In the genomic region with DNA sequence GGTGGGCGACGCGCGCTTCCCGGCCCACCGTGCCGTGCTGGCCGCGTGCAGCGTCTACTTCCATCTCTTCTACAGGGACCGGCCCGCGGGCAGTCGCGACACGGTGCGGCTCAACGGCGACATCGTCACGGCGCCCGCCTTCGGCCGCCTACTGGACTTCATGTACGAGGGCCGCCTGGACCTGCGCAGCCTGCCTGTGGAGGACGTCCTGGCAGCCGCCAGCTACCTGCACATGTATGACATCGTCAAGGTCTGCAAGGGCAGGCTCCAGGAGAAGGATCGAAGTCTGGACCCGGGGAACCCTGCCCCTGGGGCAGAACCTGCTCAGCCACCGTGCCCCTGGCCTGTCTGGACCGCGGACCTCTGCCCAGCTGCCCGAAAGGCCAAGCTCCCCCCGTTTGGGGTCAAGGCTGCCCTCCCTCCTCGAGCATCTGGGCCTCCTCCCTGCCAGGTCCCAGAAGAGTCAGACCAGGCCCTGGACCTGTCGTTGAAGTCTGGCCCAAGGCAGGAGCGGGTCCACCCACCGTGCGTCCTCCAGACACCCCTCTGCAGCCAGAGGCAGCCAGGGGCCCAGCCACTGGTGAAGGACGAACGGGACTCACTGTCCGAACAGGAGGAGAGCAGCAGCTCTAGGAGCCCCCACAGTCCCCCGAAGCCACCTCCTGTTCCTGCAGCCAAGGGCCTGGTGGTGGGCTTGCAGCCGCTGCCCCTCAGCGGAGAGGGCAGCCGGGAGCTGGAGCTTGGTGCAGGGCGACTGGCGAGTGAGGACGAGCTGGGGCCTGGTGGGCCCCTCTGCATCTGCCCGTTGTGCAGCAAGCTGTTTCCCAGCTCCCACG, we compare ENCODE assay signal across 1 cellular context.
TF ChIP-seq lines count a peak whose summit lies in the region.

No MANE protein-coding gene starts in this region.

TF ChIP-seq in HepG2, 621 proteins besides CTCF, POLR2A, EP300 and RAD21 (continued from another document and continues in another):
- TF ChIP-seq, protein P1, sequence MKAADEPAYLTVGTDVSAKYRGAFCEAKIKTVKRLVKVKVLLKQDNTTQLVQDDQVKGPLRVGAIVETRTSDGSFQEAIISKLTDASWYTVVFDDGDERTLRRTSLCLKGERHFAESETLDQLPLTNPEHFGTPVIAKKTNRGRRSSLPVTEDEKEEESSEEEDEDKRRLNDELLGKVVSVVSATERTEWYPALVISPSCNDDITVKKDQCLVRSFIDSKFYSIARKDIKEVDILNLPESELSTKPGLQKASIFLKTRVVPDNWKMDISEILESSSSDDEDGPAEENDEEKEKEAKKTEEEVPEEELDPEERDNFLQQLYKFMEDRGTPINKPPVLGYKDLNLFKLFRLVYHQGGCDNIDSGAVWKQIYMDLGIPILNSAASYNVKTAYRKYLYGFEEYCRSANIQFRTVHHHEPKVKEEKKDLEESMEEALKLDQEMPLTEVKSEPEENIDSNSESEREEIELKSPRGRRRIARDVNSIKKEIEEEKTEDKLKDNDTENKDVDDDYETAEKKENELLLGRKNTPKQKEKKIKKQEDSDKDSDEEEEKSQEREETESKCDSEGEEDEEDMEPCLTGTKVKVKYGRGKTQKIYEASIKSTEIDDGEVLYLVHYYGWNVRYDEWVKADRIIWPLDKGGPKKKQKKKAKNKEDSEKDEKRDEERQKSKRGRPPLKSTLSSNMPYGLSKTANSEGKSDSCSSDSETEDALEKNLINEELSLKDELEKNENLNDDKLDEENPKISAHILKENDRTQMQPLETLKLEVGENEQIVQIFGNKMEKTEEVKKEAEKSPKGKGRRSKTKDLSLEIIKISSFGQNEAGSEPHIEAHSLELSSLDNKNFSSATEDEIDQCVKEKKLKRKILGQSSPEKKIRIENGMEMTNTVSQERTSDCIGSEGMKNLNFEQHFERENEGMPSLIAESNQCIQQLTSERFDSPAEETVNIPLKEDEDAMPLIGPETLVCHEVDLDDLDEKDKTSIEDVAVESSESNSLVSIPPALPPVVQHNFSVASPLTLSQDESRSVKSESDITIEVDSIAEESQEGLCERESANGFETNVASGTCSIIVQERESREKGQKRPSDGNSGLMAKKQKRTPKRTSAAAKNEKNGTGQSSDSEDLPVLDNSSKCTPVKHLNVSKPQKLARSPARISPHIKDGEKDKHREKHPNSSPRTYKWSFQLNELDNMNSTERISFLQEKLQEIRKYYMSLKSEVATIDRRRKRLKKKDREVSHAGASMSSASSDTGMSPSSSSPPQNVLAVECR (CRISPR knock-in tag; IDR thresholded peaks at IDR 0.05; ENCODE audit: borderline replicate concordance), result peak; percentile 69
- TF ChIP-seq, protein P2, sequence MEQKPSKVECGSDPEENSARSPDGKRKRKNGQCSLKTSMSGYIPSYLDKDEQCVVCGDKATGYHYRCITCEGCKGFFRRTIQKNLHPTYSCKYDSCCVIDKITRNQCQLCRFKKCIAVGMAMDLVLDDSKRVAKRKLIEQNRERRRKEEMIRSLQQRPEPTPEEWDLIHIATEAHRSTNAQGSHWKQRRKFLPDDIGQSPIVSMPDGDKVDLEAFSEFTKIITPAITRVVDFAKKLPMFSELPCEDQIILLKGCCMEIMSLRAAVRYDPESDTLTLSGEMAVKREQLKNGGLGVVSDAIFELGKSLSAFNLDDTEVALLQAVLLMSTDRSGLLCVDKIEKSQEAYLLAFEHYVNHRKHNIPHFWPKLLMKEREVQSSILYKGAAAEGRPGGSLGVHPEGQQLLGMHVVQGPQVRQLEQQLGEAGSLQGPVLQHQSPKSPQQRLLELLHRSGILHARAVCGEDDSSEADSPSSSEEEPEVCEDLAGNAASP (CRISPR knock-in tag; IDR thresholded peaks at IDR 0.05; ENCODE audit: borderline replicate concordance), result no peak
- TF ChIP-seq, protein P3, sequence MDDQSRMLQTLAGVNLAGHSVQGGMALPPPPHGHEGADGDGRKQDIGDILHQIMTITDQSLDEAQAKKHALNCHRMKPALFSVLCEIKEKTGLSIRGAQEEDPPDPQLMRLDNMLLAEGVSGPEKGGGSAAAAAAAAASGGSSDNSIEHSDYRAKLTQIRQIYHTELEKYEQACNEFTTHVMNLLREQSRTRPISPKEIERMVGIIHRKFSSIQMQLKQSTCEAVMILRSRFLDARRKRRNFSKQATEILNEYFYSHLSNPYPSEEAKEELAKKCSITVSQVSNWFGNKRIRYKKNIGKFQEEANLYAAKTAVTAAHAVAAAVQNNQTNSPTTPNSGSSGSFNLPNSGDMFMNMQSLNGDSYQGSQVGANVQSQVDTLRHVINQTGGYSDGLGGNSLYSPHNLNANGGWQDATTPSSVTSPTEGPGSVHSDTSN (CRISPR knock-in tag; IDR thresholded peaks at IDR 0.05; ENCODE audit: borderline replicate concordance), result no peak
- TF ChIP-seq SNAPC2 (CRISPR knock-in tag; IDR thresholded peaks at IDR 0.05) (0 out of 2 replicates have a peak, but pooled peaks have one; percentile 21), SOX6 (IDR thresholded peaks at IDR 0.05) (no peak), SOX6 (CRISPR knock-in tag; IDR thresholded peaks at IDR 0.05) (peak; percentile 20; the same call in 1 of the 2 replicates), ZNF709 (CRISPR knock-in tag; IDR thresholded peaks at IDR 0.05) (no peak), SMARCC2 (IDR thresholded peaks at IDR 0.05) (no peak), MED1 (CRISPR knock-in tag; IDR thresholded peaks at IDR 0.05) (0 out of 2 replicates have a peak, but pooled peaks have one; percentile 5), ZNF670 (CRISPR knock-in tag; IDR thresholded peaks at IDR 0.05; ENCODE audit: borderline replicate concordance) (no peak), ZZZ3 (CRISPR knock-in tag; IDR thresholded peaks at IDR 0.05; ENCODE audit: borderline replicate concordance) (no peak), STAT5B (CRISPR knock-in tag; IDR thresholded peaks at IDR 0.05) (no peak), MED8 (CRISPR knock-in tag; IDR thresholded peaks at IDR 0.05; ENCODE audit: insufficient replicate concordance) (no peak), ZFP82 (CRISPR knock-in tag; IDR thresholded peaks at IDR 0.05; ENCODE audit: borderline replicate concordance) (no peak), NFYB (CRISPR knock-in tag; IDR thresholded peaks at IDR 0.05) (no peak), MYNN (CRISPR knock-in tag; IDR thresholded peaks at IDR 0.05; ENCODE audit: low read depth) (no peak), BCL6 (CRISPR knock-in tag; IDR thresholded peaks at IDR 0.05) (no peak), MTF1 (CRISPR knock-in tag; IDR thresholded peaks at IDR 0.05) (no peak)
- TF ChIP-seq, protein P4, sequence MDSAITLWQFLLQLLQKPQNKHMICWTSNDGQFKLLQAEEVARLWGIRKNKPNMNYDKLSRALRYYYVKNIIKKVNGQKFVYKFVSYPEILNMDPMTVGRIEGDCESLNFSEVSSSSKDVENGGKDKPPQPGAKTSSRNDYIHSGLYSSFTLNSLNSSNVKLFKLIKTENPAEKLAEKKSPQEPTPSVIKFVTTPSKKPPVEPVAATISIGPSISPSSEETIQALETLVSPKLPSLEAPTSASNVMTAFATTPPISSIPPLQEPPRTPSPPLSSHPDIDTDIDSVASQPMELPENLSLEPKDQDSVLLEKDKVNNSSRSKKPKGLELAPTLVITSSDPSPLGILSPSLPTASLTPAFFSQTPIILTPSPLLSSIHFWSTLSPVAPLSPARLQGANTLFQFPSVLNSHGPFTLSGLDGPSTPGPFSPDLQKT (CRISPR knock-in tag; IDR thresholded peaks at IDR 0.05; ENCODE audit: borderline replicate concordance), result no peak
- TF ChIP-seq, protein P5, sequence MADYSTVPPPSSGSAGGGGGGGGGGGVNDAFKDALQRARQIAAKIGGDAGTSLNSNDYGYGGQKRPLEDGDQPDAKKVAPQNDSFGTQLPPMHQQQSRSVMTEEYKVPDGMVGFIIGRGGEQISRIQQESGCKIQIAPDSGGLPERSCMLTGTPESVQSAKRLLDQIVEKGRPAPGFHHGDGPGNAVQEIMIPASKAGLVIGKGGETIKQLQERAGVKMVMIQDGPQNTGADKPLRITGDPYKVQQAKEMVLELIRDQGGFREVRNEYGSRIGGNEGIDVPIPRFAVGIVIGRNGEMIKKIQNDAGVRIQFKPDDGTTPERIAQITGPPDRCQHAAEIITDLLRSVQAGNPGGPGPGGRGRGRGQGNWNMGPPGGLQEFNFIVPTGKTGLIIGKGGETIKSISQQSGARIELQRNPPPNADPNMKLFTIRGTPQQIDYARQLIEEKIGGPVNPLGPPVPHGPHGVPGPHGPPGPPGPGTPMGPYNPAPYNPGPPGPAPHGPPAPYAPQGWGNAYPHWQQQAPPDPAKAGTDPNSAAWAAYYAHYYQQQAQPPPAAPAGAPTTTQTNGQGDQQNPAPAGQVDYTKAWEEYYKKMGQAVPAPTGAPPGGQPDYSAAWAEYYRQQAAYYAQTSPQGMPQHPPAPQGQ (CRISPR knock-in tag; IDR thresholded peaks at IDR 0.05; ENCODE audit: borderline replicate concordance), result no peak
- TF ChIP-seq, protein P6, sequence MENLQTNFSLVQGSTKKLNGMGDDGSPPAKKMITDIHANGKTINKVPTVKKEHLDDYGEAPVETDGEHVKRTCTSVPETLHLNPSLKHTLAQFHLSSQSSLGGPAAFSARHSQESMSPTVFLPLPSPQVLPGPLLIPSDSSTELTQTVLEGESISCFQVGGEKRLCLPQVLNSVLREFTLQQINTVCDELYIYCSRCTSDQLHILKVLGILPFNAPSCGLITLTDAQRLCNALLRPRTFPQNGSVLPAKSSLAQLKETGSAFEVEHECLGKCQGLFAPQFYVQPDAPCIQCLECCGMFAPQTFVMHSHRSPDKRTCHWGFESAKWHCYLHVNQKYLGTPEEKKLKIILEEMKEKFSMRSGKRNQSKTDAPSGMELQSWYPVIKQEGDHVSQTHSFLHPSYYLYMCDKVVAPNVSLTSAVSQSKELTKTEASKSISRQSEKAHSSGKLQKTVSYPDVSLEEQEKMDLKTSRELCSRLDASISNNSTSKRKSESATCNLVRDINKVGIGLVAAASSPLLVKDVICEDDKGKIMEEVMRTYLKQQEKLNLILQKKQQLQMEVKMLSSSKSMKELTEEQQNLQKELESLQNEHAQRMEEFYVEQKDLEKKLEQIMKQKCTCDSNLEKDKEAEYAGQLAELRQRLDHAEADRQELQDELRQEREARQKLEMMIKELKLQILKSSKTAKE (CRISPR knock-in tag; IDR thresholded peaks at IDR 0.05; ENCODE audit: borderline replicate concordance), result peak; percentile 34; the same call in 1 of the 2 replicates
- TF ChIP-seq, protein P7, sequence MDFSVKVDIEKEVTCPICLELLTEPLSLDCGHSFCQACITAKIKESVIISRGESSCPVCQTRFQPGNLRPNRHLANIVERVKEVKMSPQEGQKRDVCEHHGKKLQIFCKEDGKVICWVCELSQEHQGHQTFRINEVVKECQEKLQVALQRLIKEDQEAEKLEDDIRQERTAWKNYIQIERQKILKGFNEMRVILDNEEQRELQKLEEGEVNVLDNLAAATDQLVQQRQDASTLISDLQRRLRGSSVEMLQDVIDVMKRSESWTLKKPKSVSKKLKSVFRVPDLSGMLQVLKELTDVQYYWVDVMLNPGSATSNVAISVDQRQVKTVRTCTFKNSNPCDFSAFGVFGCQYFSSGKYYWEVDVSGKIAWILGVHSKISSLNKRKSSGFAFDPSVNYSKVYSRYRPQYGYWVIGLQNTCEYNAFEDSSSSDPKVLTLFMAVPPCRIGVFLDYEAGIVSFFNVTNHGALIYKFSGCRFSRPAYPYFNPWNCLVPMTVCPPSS (IDR thresholded peaks at IDR 0.05), result no peak
- TF ChIP-seq, protein P8, sequence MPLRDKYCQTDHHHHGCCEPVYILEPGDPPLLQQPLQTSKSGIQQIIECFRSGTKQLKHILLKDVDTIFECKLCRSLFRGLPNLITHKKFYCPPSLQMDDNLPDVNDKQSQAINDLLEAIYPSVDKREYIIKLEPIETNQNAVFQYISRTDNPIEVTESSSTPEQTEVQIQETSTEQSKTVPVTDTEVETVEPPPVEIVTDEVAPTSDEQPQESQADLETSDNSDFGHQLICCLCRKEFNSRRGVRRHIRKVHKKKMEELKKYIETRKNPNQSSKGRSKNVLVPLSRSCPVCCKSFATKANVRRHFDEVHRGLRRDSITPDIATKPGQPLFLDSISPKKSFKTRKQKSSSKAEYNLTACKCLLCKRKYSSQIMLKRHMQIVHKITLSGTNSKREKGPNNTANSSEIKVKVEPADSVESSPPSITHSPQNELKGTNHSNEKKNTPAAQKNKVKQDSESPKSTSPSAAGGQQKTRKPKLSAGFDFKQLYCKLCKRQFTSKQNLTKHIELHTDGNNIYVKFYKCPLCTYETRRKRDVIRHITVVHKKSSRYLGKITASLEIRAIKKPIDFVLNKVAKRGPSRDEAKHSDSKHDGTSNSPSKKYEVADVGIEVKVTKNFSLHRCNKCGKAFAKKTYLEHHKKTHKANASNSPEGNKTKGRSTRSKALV (CRISPR knock-in tag; IDR thresholded peaks at IDR 0.05), result no peak
- TF ChIP-seq, protein P9, sequence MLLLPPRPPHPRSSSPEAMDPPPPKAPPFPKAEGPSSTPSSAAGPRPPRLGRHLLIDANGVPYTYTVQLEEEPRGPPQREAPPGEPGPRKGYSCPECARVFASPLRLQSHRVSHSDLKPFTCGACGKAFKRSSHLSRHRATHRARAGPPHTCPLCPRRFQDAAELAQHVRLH (CRISPR knock-in tag; IDR thresholded peaks at IDR 0.05; ENCODE audit: borderline replicate concordance, low read depth), result no peak
- TF ChIP-seq, protein P10, sequence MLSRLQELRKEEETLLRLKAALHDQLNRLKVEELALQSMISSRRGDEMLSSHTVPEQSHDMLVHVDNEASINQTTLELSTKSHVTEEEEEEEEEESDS (CRISPR knock-in tag; IDR thresholded peaks at IDR 0.05; ENCODE audit: borderline replicate concordance), result no peak
- TF ChIP-seq, protein P11, sequence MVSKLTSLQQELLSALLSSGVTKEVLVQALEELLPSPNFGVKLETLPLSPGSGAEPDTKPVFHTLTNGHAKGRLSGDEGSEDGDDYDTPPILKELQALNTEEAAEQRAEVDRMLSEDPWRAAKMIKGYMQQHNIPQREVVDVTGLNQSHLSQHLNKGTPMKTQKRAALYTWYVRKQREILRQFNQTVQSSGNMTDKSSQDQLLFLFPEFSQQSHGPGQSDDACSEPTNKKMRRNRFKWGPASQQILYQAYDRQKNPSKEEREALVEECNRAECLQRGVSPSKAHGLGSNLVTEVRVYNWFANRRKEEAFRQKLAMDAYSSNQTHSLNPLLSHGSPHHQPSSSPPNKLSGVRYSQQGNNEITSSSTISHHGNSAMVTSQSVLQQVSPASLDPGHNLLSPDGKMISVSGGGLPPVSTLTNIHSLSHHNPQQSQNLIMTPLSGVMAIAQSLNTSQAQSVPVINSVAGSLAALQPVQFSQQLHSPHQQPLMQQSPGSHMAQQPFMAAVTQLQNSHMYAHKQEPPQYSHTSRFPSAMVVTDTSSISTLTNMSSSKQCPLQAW (CRISPR knock-in tag; IDR thresholded peaks at IDR 0.05), result peak; percentile 66; the same call in 1 of the 2 replicates
